9 cellular contexts compared by ENCODE assay signal in genomic region chr13:26529441-26529840, GRCh38. TPM values are rescaled to one million over a fixed set of nuclear protein-coding genes. Genes with fewer than 3 reads are reported as not detected.
DNase-seq lines count a peak whose midpoint lies in the region; ATAC-seq and TF ChIP-seq lines count a peak whose summit lies in the region.
"Had no signal": no experiment of that assay in that cellular context is flagged by ENCODE, and none has a peak within 500 bp of the region (broad histone marks: within the 10 kb centered on the region; RNA-seq: fewer than 3 reads in every experiment).

No MANE protein-coding gene starts in this region.

- CTCF ChIA-PET in activated naive CD4-positive, alpha-beta T cell treated with anti-CD3 and anti-CD28 coated beads for 36 hours (lab: Charles Lee): no interaction called here

- no peak overlapping the region for H3K4me3 Mint-ChIP-seq in activated naive CD4-positive, alpha-beta T cell treated with anti-CD3 and anti-CD28 coated beads for 36 hours
- H3K4me3 Mint-ChIP-seq: naive thymus-derived CD8-positive, alpha-beta T cell had no signal

- no peak overlapping the region for H3K27ac Mint-ChIP-seq in activated naive CD4-positive, alpha-beta T cell treated with anti-CD3 and anti-CD28 coated beads for 36 hours
- H3K27ac Mint-ChIP-seq: naive thymus-derived CD8-positive, alpha-beta T cell had no signal

- DNase-seq in activated naive CD4-positive, alpha-beta T cell treated with anti-CD3 and anti-CD28 coated beads for 36 hours: peak; percentile 52
- no peak for DNase-seq in activated naive CD4-positive, alpha-beta T cell (lab: John Stamatoyannopoulos, UW)
- DNase-seq in SK-N-MC (ENCODE audit: low read depth, low spot score) (peak; percentile 42), foreskin keratinocyte (peak in 1 of 2 donors; percentile 47), NCI-H526 treated with DMSO at 0.1 percent for 48 hours (lab: John Stamatoyannopoulos, UW) (no peak)
- peak; percentile 42 for DNase-seq in stimulated activated CD8-positive, alpha-beta memory T cell treated with anti-CD3 and anti-CD28 coated beads, Interleukin-4, amount 100 ng/mL, for 48 hours

- H3K9me3 Mint-ChIP-seq in activated naive CD4-positive, alpha-beta T cell treated with anti-CD3 and anti-CD28 coated beads for 36 hours: no peaks in the 10 kb centered on the region

- TF ChIP-seq CTCF in foreskin keratinocyte (conservative IDR thresholded peaks at IDR 0.05): no peak

- no peak overlapping the region for H3K4me3 ChIP-seq in SK-N-MC

- no peaks in the 10 kb centered on the region for H3K36me3 ChIP-seq in SK-N-MC (ENCODE audit: insufficient read depth, low read length)

- H3K27ac ChIP-seq in SK-N-MC (no peak overlapping the region), foreskin keratinocyte (no peak overlapping the region)

- no peaks in the 10 kb centered on the region for H3K27me3 ChIP-seq in foreskin keratinocyte

- no peaks in the 10 kb centered on the region for H3K4me1 ChIP-seq in foreskin keratinocyte

- H3K36me3 Mint-ChIP-seq in activated naive CD4-positive, alpha-beta T cell treated with anti-CD3 and anti-CD28 coated beads for 36 hours (ENCODE audit: low read depth): no peaks in the 10 kb centered on the region
- H3K36me3 Mint-ChIP-seq: naive thymus-derived CD8-positive, alpha-beta T cell had no signal

- H3K9ac ChIP-seq in SK-N-MC (ENCODE audit: insufficient read length): no peak overlapping the region

- H3K27me3 Mint-ChIP-seq in activated naive CD4-positive, alpha-beta T cell treated with anti-CD3 and anti-CD28 coated beads for 36 hours (ENCODE audit: low read depth): peaks cover 17% of the 10 kb centered on the region

- ATAC-seq in foreskin keratinocyte (peak; percentile 48), HG02798 (IDR thresholded peaks at IDR 0.05; ENCODE audit: poor library complexity, unreplicated experiment) (no peak), GM18867 (IDR thresholded peaks at IDR 0.05; ENCODE audit: unreplicated experiment) (no peak)
- ATAC-seq: naive thymus-derived CD8-positive, alpha-beta T cell had no signal

- no peaks in the 10 kb centered on the region for H3K4me1 Mint-ChIP-seq in activated naive CD4-positive, alpha-beta T cell treated with anti-CD3 and anti-CD28 coated beads for 36 hours (ENCODE audit: low read depth)
- H3K4me1 Mint-ChIP-seq: naive thymus-derived CD8-positive, alpha-beta T cell had no signal

- intact Hi-C loops in activated naive CD4-positive, alpha-beta T cell treated with anti-CD3 and anti-CD28 coated beads for 36 hours (cut with micrococcal nuclease): loop anchor here (5.0 kb wide), 1 partner anchor 338 kb away; no protein-coding TSS in a partner anchor

- no peaks in the 10 kb centered on the region for H3K9me3 ChIP-seq in SK-N-MC (ENCODE audit: low read depth, low read length)

RNA-seq across cellular contexts. Expression of gene WASF3, which starts 28.0 kb away (rescaled TPM):
- not detected for total RNA-seq in activated naive CD4-positive, alpha-beta T cell treated with anti-CD3 and anti-CD28 coated beads for 36 hours
- 5.7 TPM in 2 replicates for total RNA-seq in foreskin keratinocyte
- 1.4 and 1.7 TPM in 2 replicates for polyA plus RNA-seq in foreskin keratinocyte
- polyA plus RNA-seq: naive thymus-derived CD8-positive, alpha-beta T cell had no signal

Comparison
In these comparisons a context has a peak if more than half of its experiments do, and no peak if none do; other contexts are left out.
1. DNase-seq: peak in activated naive CD4-positive, alpha-beta T cell treated with anti-CD3 and anti-CD28 coated beads for 36 hours (single experiment), SK-N-MC (single experiment) and stimulated activated CD8-positive, alpha-beta memory T cell treated with anti-CD3 and anti-CD28 coated beads, Interleukin-4, amount 100 ng/mL, for 48 hours (single experiment); none in activated naive CD4-positive, alpha-beta T cell (0 of 4) and NCI-H526 treated with DMSO at 0.1 percent for 48 hours (single experiment).